Comparison of ENCODE assay signal across 8 cellular contexts in the genomic region with DNA sequence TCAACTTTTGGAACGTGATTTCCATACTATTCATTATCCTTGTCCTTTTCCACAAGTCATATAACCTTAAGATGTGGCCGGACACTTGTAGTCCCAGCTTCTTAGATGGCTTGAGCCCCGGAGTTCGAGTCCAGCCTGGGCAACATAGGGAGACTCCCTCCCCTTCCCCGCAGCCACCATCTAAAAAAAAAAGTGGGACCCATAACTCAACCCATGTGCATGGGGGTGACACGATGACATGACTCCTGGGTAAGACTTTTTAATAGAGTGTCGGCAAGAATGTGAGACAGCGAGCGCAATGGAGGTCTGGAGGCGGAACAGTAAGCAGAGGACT. TPM values are rescaled to one million over a fixed set of nuclear protein-coding genes. Genes with fewer than 3 reads are reported as not detected.
DNase-seq lines count a peak whose midpoint lies in the region; ATAC-seq lines count a peak whose summit lies in the region.

No MANE protein-coding gene starts in this region.

- no peak for ATAC-seq in activated CD8-positive, alpha-beta T cell treated with anti-CD3 and anti-CD28 coated beads, Interleukin-2, amount 10 ng/mL, durations not matched to agents 7 days and 5 days
- ATAC-seq in left ventricle myocardium superior (no peak), GM18502 (IDR thresholded peaks at IDR 0.05; ENCODE audit: poor library complexity, unreplicated experiment) (no peak)

- no peak for DNase-seq in activated naive CD4-positive, alpha-beta T cell treated with anti-CD3 and anti-CD28 coated beads, Interleukin-2, amount 10 ng/mL, durations not matched to agents 7 days and 5 days
- DNase-seq in activated naive CD4-positive, alpha-beta T cell treated with Interleukin-2 at 50 U/mL for 16 hours = no peak
- DNase-seq in activated CD8-positive, alpha-beta T cell treated with anti-CD3 and anti-CD28 coated beads, Interleukin-2, amount 10 ng/mL, durations not matched to agents 7 days and 5 days = no peak
- DNase-seq in left ventricle myocardium superior (peak; percentile 28), NOMO-1 treated with dmso at 0.1 percent for 144 hours (lab: John Stamatoyannopoulos, UW; ENCODE audit: unreplicated experiment) (no peak), globus pallidus (ENCODE audit: low spot score) (no peak)

- intact Hi-C loops in left ventricle myocardium superior (cut with micrococcal nuclease) = no loop called here

- peak overlapping the region; percentile 99 for H3K4me3 Mint-ChIP-seq in activated naive CD4-positive, alpha-beta T cell treated with anti-CD3 and anti-CD28 coated beads, Interleukin-2, amount 10 ng/mL, durations not matched to agents 7 days and 5 days
- peak overlapping the region; percentile 97 for H3K4me3 Mint-ChIP-seq in activated CD8-positive, alpha-beta T cell treated with anti-CD3 and anti-CD28 coated beads, Interleukin-2, amount 10 ng/mL, durations not matched to agents 7 days and 5 days

- peaks cover 13% of the 10 kb centered on the region for H3K4me1 ChIP-seq in skeletal muscle satellite cell (ENCODE audit: control insufficient read depth, insufficient read depth, low read length)

- H3K27ac Mint-ChIP-seq in activated naive CD4-positive, alpha-beta T cell treated with anti-CD3 and anti-CD28 coated beads, Interleukin-2, amount 10 ng/mL, durations not matched to agents 7 days and 5 days = peak overlapping the region; percentile 96
- H3K27ac Mint-ChIP-seq in activated CD8-positive, alpha-beta T cell treated with anti-CD3 and anti-CD28 coated beads, Interleukin-2, amount 10 ng/mL, durations not matched to agents 7 days and 5 days = peak overlapping the region; percentile 95

- H3K4me1 Mint-ChIP-seq in activated naive CD4-positive, alpha-beta T cell treated with anti-CD3 and anti-CD28 coated beads, Interleukin-2, amount 10 ng/mL, durations not matched to agents 7 days and 5 days = peaks cover 31% of the 10 kb centered on the region
- H3K4me1 Mint-ChIP-seq in activated CD8-positive, alpha-beta T cell treated with anti-CD3 and anti-CD28 coated beads, Interleukin-2, amount 10 ng/mL, durations not matched to agents 7 days and 5 days (ENCODE audit: low read depth) = peaks cover 25% of the 10 kb centered on the region

- H3K36me3 ChIP-seq in skeletal muscle satellite cell (ENCODE audit: insufficient read depth, low read length) = no peaks in the 10 kb centered on the region

- H3K27me3 Mint-ChIP-seq in activated naive CD4-positive, alpha-beta T cell treated with anti-CD3 and anti-CD28 coated beads, Interleukin-2, amount 10 ng/mL, durations not matched to agents 7 days and 5 days = no peaks in the 10 kb centered on the region
- no peaks in the 10 kb centered on the region for H3K27me3 Mint-ChIP-seq in activated CD8-positive, alpha-beta T cell treated with anti-CD3 and anti-CD28 coated beads, Interleukin-2, amount 10 ng/mL, durations not matched to agents 7 days and 5 days (ENCODE audit: low read depth)

- H3K9me3 Mint-ChIP-seq in activated naive CD4-positive, alpha-beta T cell treated with anti-CD3 and anti-CD28 coated beads, Interleukin-2, amount 10 ng/mL, durations not matched to agents 7 days and 5 days = no peaks in the 10 kb centered on the region
- H3K9me3 Mint-ChIP-seq in activated CD8-positive, alpha-beta T cell treated with anti-CD3 and anti-CD28 coated beads, Interleukin-2, amount 10 ng/mL, durations not matched to agents 7 days and 5 days (ENCODE audit: insufficient read depth) = no peaks in the 10 kb centered on the region

- H3K36me3 Mint-ChIP-seq in activated naive CD4-positive, alpha-beta T cell treated with anti-CD3 and anti-CD28 coated beads, Interleukin-2, amount 10 ng/mL, durations not matched to agents 7 days and 5 days = peaks cover 28% of the 10 kb centered on the region
- H3K36me3 Mint-ChIP-seq in activated CD8-positive, alpha-beta T cell treated with anti-CD3 and anti-CD28 coated beads, Interleukin-2, amount 10 ng/mL, durations not matched to agents 7 days and 5 days (ENCODE audit: low read depth) = peaks cover 35% of the 10 kb centered on the region

- H3K9me3 ChIP-seq in skeletal muscle satellite cell (replicated peaks; ENCODE audit: low read length) = no peaks in the 10 kb centered on the region

- H3K27me3 ChIP-seq in skeletal muscle satellite cell (ENCODE audit: control insufficient read depth, insufficient read depth, low read length) = no peaks in the 10 kb centered on the region

- CTCF ChIA-PET in activated naive CD4-positive, alpha-beta T cell treated with anti-CD3 and anti-CD28 coated beads, Interleukin-2, amount 10 ng/mL, durations not matched to agents 7 days and 5 days (lab: Charles Lee) = interaction anchor here (1.0 kb wide), 1 partner anchor 9 kb away, joined by 3 read pairs; no protein-coding TSS in a partner anchor
- CTCF ChIA-PET in activated CD8-positive, alpha-beta T cell treated with anti-CD3 and anti-CD28 coated beads, Interleukin-2, amount 10 ng/mL, durations not matched to agents 7 days and 5 days (lab: Charles Lee) = interaction anchor here (0.7 to 3.8 kb wide), 7 partner anchors 10 to 179 kb away, joined by 3 to 29 read pairs (median 4); partner anchors contain the start of gene TAF1A

- POLR2A ChIA-PET in activated CD8-positive, alpha-beta T cell treated with anti-CD3 and anti-CD28 coated beads, Interleukin-2, amount 10 ng/mL, durations not matched to agents 7 days and 5 days (lab: Charles Lee) = interaction anchor here (0.9 to 2.7 kb wide), 12 partner anchors 10 to 865 kb away, joined by 3 to 68 read pairs (median 4); partner anchors contain the start of genes AIDA and BROX

- peak overlapping the region; percentile 87 for H3K9ac ChIP-seq in skeletal muscle satellite cell (ENCODE audit: low read depth, low read length)

- peak overlapping the region; percentile 80 for H3K4me2 ChIP-seq in skeletal muscle satellite cell (ENCODE audit: low read length)

- peak overlapping the region; percentile 88 for H3K4me3 ChIP-seq in skeletal muscle satellite cell (ENCODE audit: low read length)

RNA-seq across cellular contexts. Expression of gene MIA3, which starts 25.7 kb away (rescaled TPM):
- 10 to 100 TPM; 47.4 to 56.2 TPM for total RNA-seq in activated CD8-positive, alpha-beta T cell treated with anti-CD3 and anti-CD28 coated beads, Interleukin-2, amount 10 ng/mL, durations not matched to agents 7 days and 5 days
- total RNA-seq in left ventricle myocardium superior = 65.5 TPM
- 26.4 and 45.4 TPM in 2 replicates for total RNA-seq in skeletal muscle satellite cell (2012; rRNA removed)

RNA-seq across cellular contexts. Expression of gene TAF1A, which starts 53.8 kb away (rescaled TPM):
- total RNA-seq in activated CD8-positive, alpha-beta T cell treated with anti-CD3 and anti-CD28 coated beads, Interleukin-2, amount 10 ng/mL, durations not matched to agents 7 days and 5 days = 10 to 100 TPM in 1 of 2 experiments, 1 to 10 TPM in 1; 10.0 to 12.8 TPM
- 2.6 TPM for total RNA-seq in left ventricle myocardium superior
- 8.3 and 13.4 TPM in 2 replicates for total RNA-seq in skeletal muscle satellite cell (2012; rRNA removed)
